2 cellular contexts compared by ENCODE assay signal in genomic region chr7:9945131-9945530, GRCh38.
TF ChIP-seq lines count a peak whose summit lies in the region.

No MANE protein-coding gene starts in this region.

TF ChIP-seq in GM23338, 12 proteins besides CTCF, POLR2A, EP300 and RAD21 (continued from another document):
- TF ChIP-seq, protein P1, sequence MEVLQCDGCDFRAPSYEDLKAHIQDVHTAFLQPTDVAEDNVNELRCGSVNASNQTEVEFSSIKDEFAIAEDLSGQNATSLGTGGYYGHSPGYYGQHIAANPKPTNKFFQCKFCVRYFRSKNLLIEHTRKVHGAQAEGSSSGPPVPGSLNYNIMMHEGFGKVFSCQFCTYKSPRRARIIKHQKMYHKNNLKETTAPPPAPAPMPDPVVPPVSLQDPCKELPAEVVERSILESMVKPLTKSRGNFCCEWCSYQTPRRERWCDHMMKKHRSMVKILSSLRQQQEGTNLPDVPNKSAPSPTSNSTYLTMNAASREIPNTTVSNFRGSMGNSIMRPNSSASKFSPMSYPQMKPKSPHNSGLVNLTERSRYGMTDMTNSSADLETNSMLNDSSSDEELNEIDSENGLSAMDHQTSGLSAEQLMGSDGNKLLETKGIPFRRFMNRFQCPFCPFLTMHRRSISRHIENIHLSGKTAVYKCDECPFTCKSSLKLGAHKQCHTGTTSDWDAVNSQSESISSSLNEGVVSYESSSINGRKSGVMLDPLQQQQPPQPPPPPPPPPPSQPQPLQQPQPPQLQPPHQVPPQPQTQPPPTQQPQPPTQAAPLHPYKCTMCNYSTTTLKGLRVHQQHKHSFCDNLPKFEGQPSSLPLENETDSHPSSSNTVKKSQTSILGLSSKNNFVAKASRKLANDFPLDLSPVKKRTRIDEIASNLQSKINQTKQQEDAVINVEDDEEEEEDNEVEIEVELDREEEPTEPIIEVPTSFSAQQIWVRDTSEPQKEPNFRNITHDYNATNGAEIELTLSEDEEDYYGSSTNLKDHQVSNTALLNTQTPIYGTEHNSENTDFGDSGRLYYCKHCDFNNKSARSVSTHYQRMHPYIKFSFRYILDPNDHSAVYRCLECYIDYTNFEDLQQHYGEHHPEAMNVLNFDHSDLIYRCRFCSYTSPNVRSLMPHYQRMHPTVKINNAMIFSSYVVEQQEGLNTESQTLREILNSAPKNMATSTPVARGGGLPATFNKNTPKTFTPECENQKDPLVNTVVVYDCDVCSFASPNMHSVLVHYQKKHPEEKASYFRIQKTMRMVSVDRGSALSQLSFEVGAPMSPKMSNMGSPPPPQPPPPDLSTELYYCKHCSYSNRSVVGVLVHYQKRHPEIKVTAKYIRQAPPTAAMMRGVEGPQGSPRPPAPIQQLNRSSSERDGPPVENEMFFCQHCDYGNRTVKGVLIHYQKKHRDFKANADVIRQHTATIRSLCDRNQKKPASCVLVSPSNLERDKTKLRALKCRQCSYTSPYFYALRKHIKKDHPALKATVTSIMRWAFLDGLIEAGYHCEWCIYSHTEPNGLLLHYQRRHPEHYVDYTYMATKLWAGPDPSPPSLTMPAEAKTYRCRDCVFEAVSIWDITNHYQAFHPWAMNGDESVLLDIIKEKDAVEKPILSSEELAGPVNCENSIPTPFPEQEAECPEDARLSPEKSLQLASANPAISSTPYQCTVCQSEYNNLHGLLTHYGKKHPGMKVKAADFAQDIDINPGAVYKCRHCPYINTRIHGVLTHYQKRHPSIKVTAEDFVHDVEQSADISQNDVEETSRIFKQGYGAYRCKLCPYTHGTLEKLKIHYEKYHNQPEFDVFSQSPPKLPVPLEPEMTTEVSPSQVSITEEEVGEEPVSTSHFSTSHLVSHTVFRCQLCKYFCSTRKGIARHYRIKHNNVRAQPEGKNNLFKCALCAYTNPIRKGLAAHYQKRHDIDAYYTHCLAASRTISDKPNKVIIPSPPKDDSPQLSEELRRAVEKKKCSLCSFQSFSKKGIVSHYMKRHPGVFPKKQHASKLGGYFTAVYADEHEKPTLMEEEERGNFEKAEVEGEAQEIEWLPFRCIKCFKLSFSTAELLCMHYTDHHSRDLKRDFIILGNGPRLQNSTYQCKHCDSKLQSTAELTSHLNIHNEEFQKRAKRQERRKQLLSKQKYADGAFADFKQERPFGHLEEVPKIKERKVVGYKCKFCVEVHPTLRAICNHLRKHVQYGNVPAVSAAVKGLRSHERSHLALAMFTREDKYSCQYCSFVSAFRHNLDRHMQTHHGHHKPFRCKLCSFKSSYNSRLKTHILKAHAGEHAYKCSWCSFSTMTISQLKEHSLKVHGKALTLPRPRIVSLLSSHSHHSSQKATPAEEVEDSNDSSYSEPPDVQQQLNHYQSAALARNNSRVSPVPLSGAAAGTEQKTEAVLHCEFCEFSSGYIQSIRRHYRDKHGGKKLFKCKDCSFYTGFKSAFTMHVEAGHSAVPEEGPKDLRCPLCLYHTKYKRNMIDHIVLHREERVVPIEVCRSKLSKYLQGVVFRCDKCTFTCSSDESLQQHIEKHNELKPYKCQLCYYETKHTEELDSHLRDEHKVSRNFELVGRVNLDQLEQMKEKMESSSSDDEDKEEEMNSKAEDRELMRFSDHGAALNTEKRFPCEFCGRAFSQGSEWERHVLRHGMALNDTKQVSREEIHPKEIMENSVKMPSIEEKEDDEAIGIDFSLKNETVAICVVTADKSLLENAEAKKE (CRISPR knock-in tag; IDR thresholded peaks at IDR 0.05) = no peak
- no peak for TF ChIP-seq POLR2AphosphoS5 (IDR thresholded peaks at IDR 0.05; ENCODE audit: low read depth)
- TF ChIP-seq ZNF331 (CRISPR knock-in tag; IDR thresholded peaks at IDR 0.05; ENCODE audit: low read depth) = no peak
- no peak for TF ChIP-seq NANOG (IDR thresholded peaks at IDR 0.05; ENCODE audit: borderline replicate concordance)
- TF ChIP-seq ZNF114 (CRISPR knock-in tag; IDR thresholded peaks at IDR 0.05) = no peak
- TF ChIP-seq EZH2phosphoT487 (IDR thresholded peaks at IDR 0.05; ENCODE audit: unreplicated experiment) = no peak
- no peak for TF ChIP-seq EZH2 (IDR thresholded peaks at IDR 0.05; ENCODE audit: low read depth, unreplicated experiment)
- TF ChIP-seq, protein P2, sequence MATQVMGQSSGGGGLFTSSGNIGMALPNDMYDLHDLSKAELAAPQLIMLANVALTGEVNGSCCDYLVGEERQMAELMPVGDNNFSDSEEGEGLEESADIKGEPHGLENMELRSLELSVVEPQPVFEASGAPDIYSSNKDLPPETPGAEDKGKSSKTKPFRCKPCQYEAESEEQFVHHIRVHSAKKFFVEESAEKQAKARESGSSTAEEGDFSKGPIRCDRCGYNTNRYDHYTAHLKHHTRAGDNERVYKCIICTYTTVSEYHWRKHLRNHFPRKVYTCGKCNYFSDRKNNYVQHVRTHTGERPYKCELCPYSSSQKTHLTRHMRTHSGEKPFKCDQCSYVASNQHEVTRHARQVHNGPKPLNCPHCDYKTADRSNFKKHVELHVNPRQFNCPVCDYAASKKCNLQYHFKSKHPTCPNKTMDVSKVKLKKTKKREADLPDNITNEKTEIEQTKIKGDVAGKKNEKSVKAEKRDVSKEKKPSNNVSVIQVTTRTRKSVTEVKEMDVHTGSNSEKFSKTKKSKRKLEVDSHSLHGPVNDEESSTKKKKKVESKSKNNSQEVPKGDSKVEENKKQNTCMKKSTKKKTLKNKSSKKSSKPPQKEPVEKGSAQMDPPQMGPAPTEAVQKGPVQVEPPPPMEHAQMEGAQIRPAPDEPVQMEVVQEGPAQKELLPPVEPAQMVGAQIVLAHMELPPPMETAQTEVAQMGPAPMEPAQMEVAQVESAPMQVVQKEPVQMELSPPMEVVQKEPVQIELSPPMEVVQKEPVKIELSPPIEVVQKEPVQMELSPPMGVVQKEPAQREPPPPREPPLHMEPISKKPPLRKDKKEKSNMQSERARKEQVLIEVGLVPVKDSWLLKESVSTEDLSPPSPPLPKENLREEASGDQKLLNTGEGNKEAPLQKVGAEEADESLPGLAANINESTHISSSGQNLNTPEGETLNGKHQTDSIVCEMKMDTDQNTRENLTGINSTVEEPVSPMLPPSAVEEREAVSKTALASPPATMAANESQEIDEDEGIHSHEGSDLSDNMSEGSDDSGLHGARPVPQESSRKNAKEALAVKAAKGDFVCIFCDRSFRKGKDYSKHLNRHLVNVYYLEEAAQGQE (IDR thresholded peaks at IDR 0.05; ENCODE audit: unreplicated experiment) = no peak
- no peak for TF ChIP-seq CREB1 (CRISPR knock-in tag; IDR thresholded peaks at IDR 0.05; ENCODE audit: low read depth)
- no peak for TF ChIP-seq STAT1 (IDR thresholded peaks at IDR 0.05; ENCODE audit: unreplicated experiment)

TF ChIP-seq in WTC11, 78 proteins besides CTCF, POLR2A, EP300 and RAD21 (continued from another document):
- TF ChIP-seq ZNF138 (CRISPR knock-in tag; conservative IDR thresholded peaks at IDR 0.05) (no peak), TCF7 (CRISPR knock-in tag; IDR thresholded peaks at IDR 0.05; ENCODE audit: low read depth) (no peak), ELF4 (CRISPR knock-in tag; IDR thresholded peaks at IDR 0.05; ENCODE audit: low read depth) (no peak), ZNF512 (CRISPR knock-in tag; IDR thresholded peaks at IDR 0.05; ENCODE audit: borderline replicate concordance) (no peak), SMAD4 (CRISPR knock-in tag; IDR thresholded peaks at IDR 0.05) (no peak), ESRRA (CRISPR knock-in tag; IDR thresholded peaks at IDR 0.05; ENCODE audit: borderline replicate concordance) (no peak), CBFB (CRISPR knock-in tag; IDR thresholded peaks at IDR 0.05; ENCODE audit: low read depth) (no peak), AFF4 (CRISPR knock-in tag; IDR thresholded peaks at IDR 0.05; ENCODE audit: borderline replicate concordance) (no peak), TEAD4 (CRISPR knock-in tag; IDR thresholded peaks at IDR 0.05) (no peak), SP1 (CRISPR knock-in tag; conservative IDR thresholded peaks at IDR 0.05) (no peak), RORB (CRISPR knock-in tag; IDR thresholded peaks at IDR 0.05) (no peak), ETV6 (CRISPR knock-in tag; IDR thresholded peaks at IDR 0.05) (no peak), GTF2I (CRISPR knock-in tag; conservative IDR thresholded peaks at IDR 0.05) (no peak), SOX15 (CRISPR knock-in tag; IDR thresholded peaks at IDR 0.05) (no peak), CREB1 (CRISPR knock-in tag; IDR thresholded peaks at IDR 0.05) (no peak)
- TF ChIP-seq, protein P3, sequence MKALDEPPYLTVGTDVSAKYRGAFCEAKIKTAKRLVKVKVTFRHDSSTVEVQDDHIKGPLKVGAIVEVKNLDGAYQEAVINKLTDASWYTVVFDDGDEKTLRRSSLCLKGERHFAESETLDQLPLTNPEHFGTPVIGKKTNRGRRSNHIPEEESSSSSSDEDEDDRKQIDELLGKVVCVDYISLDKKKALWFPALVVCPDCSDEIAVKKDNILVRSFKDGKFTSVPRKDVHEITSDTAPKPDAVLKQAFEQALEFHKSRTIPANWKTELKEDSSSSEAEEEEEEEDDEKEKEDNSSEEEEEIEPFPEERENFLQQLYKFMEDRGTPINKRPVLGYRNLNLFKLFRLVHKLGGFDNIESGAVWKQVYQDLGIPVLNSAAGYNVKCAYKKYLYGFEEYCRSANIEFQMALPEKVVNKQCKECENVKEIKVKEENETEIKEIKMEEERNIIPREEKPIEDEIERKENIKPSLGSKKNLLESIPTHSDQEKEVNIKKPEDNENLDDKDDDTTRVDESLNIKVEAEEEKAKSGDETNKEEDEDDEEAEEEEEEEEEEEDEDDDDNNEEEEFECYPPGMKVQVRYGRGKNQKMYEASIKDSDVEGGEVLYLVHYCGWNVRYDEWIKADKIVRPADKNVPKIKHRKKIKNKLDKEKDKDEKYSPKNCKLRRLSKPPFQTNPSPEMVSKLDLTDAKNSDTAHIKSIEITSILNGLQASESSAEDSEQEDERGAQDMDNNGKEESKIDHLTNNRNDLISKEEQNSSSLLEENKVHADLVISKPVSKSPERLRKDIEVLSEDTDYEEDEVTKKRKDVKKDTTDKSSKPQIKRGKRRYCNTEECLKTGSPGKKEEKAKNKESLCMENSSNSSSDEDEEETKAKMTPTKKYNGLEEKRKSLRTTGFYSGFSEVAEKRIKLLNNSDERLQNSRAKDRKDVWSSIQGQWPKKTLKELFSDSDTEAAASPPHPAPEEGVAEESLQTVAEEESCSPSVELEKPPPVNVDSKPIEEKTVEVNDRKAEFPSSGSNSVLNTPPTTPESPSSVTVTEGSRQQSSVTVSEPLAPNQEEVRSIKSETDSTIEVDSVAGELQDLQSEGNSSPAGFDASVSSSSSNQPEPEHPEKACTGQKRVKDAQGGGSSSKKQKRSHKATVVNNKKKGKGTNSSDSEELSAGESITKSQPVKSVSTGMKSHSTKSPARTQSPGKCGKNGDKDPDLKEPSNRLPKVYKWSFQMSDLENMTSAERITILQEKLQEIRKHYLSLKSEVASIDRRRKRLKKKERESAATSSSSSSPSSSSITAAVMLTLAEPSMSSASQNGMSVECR (CRISPR knock-in tag; IDR thresholded peaks at IDR 0.05; ENCODE audit: borderline replicate concordance) = no peak
- TF ChIP-seq, protein P4, sequence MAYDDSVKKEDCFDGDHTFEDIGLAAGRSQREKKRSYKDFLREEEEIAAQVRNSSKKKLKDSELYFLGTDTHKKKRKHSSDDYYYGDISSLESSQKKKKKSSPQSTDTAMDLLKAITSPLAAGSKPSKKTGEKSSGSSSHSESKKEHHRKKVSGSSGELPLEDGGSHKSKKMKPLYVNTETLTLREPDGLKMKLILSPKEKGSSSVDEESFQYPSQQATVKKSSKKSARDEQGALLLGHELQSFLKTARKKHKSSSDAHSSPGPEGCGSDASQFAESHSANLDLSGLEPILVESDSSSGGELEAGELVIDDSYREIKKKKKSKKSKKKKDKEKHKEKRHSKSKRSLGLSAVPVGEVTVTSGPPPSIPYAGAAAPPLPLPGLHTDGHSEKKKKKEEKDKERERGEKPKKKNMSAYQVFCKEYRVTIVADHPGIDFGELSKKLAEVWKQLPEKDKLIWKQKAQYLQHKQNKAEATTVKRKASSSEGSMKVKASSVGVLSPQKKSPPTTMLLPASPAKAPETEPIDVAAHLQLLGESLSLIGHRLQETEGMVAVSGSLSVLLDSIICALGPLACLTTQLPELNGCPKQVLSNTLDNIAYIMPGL (CRISPR knock-in tag; IDR thresholded peaks at IDR 0.05) = no peak
